ENCODE assay signal across 8 cellular contexts in genomic region chr17:38598536-38598935, GRCh38. TPM values are rescaled to one million over a fixed set of nuclear protein-coding genes. Genes with fewer than 3 reads are reported as not detected.
DNase-seq lines count a peak whose midpoint lies in the region; ATAC-seq and TF ChIP-seq lines count a peak whose summit lies in the region.

No MANE protein-coding gene starts in this region.

- no peak overlapping the region for H3K18ac ChIP-seq in mesendoderm (ENCODE audit: low read length)

- H3K27ac ChIP-seq in mesendoderm (ENCODE audit: low read depth, low read length), result no peak overlapping the region

- H3K4me3 Mint-ChIP-seq in Caco-2 (ENCODE audit: unreplicated experiment) (no peak overlapping the region), MCF 10A (ENCODE audit: unreplicated experiment) (no peak overlapping the region)

- no peak overlapping the region for H2BK120ac ChIP-seq in mesendoderm (ENCODE audit: low read depth, low read length)

- ATAC-seq in HG03139 (IDR thresholded peaks at IDR 0.05; ENCODE audit: unreplicated experiment), result no peak

- BruUV-seq in Caco-2 (replicated peaks; lab: Mats Ljungman, UMichigan) (no TSS peak), MCF 10A (replicated peaks; lab: Mats Ljungman, UMichigan) (no TSS peak)

- intact Hi-C loops in Caco-2 (cut with micrococcal nuclease; ENCODE audit: unreplicated experiment) (loop anchor here (1.0 kb wide), 1 partner anchor 16 kb away; no protein-coding TSS in a partner anchor), MCF 10A (cut with micrococcal nuclease) (no loop called here)

- peaks cover 7% of the 10 kb centered on the region for H3K36me3 Mint-ChIP-seq in Caco-2 (ENCODE audit: insufficient read depth, unreplicated experiment)
- H3K36me3 Mint-ChIP-seq in MCF 10A (ENCODE audit: insufficient read depth, unreplicated experiment), result no peaks in the 10 kb centered on the region

- H2BK5ac ChIP-seq in mesendoderm (ENCODE audit: low read length), result no peak overlapping the region

- H3K36me3 ChIP-seq in Caco-2 (ENCODE audit: control insufficient read depth, insufficient read depth, low read length) (no peaks in the 10 kb centered on the region), mesendoderm (ENCODE audit: control insufficient read depth, insufficient read depth, low read length) (no peaks in the 10 kb centered on the region)

- peak; percentile 96 for DNase-seq in Caco-2
- peak; percentile 60 for DNase-seq in HK-2 (ENCODE audit: unreplicated experiment)
- peak; percentile 78 for DNase-seq in NCI-H524 treated with DMSO at 0.1 percent for 48 hours (lab: John Stamatoyannopoulos, UW)
- peak; percentile 86 for DNase-seq in MCF 10A (ENCODE audit: unreplicated experiment)
- DNase-seq in mesendoderm, result peak; percentile 98
- DNase-seq in activated CD4-positive, CD25-positive, alpha-beta regulatory T cell treated with anti-CD3 and anti-CD28 coated beads, Interleukin-2, amount 50 U/mL, for 72 hours, result no peak
- no peak for DNase-seq in activated effector memory CD4-positive, alpha-beta T cell treated with Interleukin-2 at 50 U/mL for 16 hours

- H3K27ac Mint-ChIP-seq in Caco-2 (ENCODE audit: unreplicated experiment) (peak overlapping the region; percentile 72), MCF 10A (ENCODE audit: low read depth, unreplicated experiment) (no peak overlapping the region)

- H3K4me1 ChIP-seq in Caco-2 (peaks cover 41% of the 10 kb centered on the region), mesendoderm (ENCODE audit: control insufficient read depth, low read depth, low read length) (peaks cover 11% of the 10 kb centered on the region)

- H3K79me1 ChIP-seq in mesendoderm (ENCODE audit: low read length), result no peaks in the 10 kb centered on the region

- no peak overlapping the region for H3K4me2 ChIP-seq in mesendoderm (ENCODE audit: low read length)

- H3K27me3 ChIP-seq in Caco-2 (replicated peaks; ENCODE audit: control insufficient read depth, insufficient read depth, low read length) (no peaks in the 10 kb centered on the region), mesendoderm (ENCODE audit: insufficient read depth, low read length, poor library complexity) (no peaks in the 10 kb centered on the region)

- no CpG with 5 or more reads among the region's 4 CpGs for WGBS in mesendoderm (ENCODE audit: extremely low coverage, insufficient coverage, low lambda C conversion rate)

- H2AK5ac ChIP-seq in mesendoderm (ENCODE audit: low read length), result no peak overlapping the region

- no peak overlapping the region for H3K23ac ChIP-seq in mesendoderm (ENCODE audit: low read length)

- H3K27me3 Mint-ChIP-seq in Caco-2 (ENCODE audit: insufficient read depth, unreplicated experiment) (no peaks in the 10 kb centered on the region), MCF 10A (ENCODE audit: insufficient read depth, unreplicated experiment) (peaks cover 22% of the 10 kb centered on the region)

- H3K4me1 Mint-ChIP-seq in Caco-2 (ENCODE audit: low read depth, unreplicated experiment) (peaks cover 35% of the 10 kb centered on the region), MCF 10A (ENCODE audit: insufficient read depth, unreplicated experiment) (no peaks in the 10 kb centered on the region)

- no peak overlapping the region for H3K4ac ChIP-seq in mesendoderm (ENCODE audit: low read depth, low read length)

- H3K9me3 ChIP-seq in Caco-2, result no peaks in the 10 kb centered on the region

- CTCF ChIA-PET in Caco-2 (lab: Charles Lee), result interaction anchor here (0.6 to 4.2 kb wide), 10 partner anchors 12 to 175 kb away, joined by 3 to 35 read pairs (median 4); no protein-coding TSS in a partner anchor
- CTCF ChIA-PET in MCF 10A (lab: Yijun Ruan, JAX), result interaction anchor here (0.6 to 1.4 kb wide), 7 partner anchors 9 to 1185 kb away, joined by 3 to 5 read pairs (median 3); no protein-coding TSS in a partner anchor

- POLR2A ChIA-PET in Caco-2 (lab: Charles Lee), result interaction anchor here (0.6 to 1.4 kb wide), 3 partner anchors 10 to 65 kb away, joined by 3 to 8 read pairs (median 3); no protein-coding TSS in a partner anchor
- POLR2A ChIA-PET in MCF 10A (lab: Yijun Ruan, JAX), result interaction anchor here (0.9 to 1.3 kb wide), 2 partner anchors 9 to 40 kb away, joined by 4 to 8 read pairs; no protein-coding TSS in a partner anchor

- H4K8ac ChIP-seq in mesendoderm (ENCODE audit: low read depth, low read length), result no peak overlapping the region

- H3K9me3 Mint-ChIP-seq in Caco-2 (ENCODE audit: unreplicated experiment), result no peaks in the 10 kb centered on the region
- no peaks in the 10 kb centered on the region for H3K9me3 Mint-ChIP-seq in MCF 10A (ENCODE audit: unreplicated experiment)

- no peak overlapping the region for H2BK15ac ChIP-seq in mesendoderm (replicated peaks; ENCODE audit: low read depth)

- H4K5ac ChIP-seq in mesendoderm (ENCODE audit: low read length), result no peak overlapping the region

- no peak overlapping the region for H3K56ac ChIP-seq in mesendoderm (ENCODE audit: low read length)

- H3K4me3 ChIP-seq in Caco-2 (ENCODE audit: low read depth, low read length) (no peak overlapping the region), mesendoderm (ENCODE audit: low read length) (no peak overlapping the region)

- no peak overlapping the region for H3K9ac ChIP-seq in mesendoderm (ENCODE audit: low read length)

- TF ChIP-seq CTCF in Caco-2 (IDR thresholded peaks at IDR 0.05; ENCODE audit: insufficient read depth in 1 of 2, low read depth in 1 of 2, low read length in 1 of 2, severe bottlenecking in 1 of 2, unreplicated experiment in 1 of 2) (no peak), MCF 10A (IDR thresholded peaks at IDR 0.05; ENCODE audit: unreplicated experiment) (no peak)

- no peaks in the 10 kb centered on the region for H3K79me2 ChIP-seq in mesendoderm (ENCODE audit: control insufficient read depth, insufficient read depth, low read length)

RNA-seq across cellular contexts. Expression of gene SRCIN1, which starts 7.2 kb away (rescaled TPM):
- total RNA-seq in Caco-2 (2022), result 23.6 and 25.8 TPM in 2 replicates
- total RNA-seq in MCF 10A (2022), result 5.7 and 8.6 TPM in 2 replicates
- 1.5 TPM for polyA plus RNA-seq in mesendoderm (2013, experiment 1 of 2)
- 0.97 TPM for polyA plus RNA-seq in mesendoderm (2013, experiment 2 of 2)

Comparison
In these comparisons a context has a peak if more than half of its experiments do, and no peak if none do; other contexts are left out.
1. DNase-seq: peak in Caco-2 (2 of 2), HK-2 (single experiment), NCI-H524 treated with DMSO at 0.1 percent for 48 hours (single experiment), MCF 10A (single experiment) and mesendoderm (single experiment); none in activated CD4-positive, CD25-positive, alpha-beta regulatory T cell treated with anti-CD3 and anti-CD28 coated beads, Interleukin-2, amount 50 U/mL, for 72 hours (single experiment) and activated effector memory CD4-positive, alpha-beta T cell treated with Interleukin-2 at 50 U/mL for 16 hours (single experiment).